Comparison of ENCODE assay signal across 17 cellular contexts in the genomic region with DNA sequence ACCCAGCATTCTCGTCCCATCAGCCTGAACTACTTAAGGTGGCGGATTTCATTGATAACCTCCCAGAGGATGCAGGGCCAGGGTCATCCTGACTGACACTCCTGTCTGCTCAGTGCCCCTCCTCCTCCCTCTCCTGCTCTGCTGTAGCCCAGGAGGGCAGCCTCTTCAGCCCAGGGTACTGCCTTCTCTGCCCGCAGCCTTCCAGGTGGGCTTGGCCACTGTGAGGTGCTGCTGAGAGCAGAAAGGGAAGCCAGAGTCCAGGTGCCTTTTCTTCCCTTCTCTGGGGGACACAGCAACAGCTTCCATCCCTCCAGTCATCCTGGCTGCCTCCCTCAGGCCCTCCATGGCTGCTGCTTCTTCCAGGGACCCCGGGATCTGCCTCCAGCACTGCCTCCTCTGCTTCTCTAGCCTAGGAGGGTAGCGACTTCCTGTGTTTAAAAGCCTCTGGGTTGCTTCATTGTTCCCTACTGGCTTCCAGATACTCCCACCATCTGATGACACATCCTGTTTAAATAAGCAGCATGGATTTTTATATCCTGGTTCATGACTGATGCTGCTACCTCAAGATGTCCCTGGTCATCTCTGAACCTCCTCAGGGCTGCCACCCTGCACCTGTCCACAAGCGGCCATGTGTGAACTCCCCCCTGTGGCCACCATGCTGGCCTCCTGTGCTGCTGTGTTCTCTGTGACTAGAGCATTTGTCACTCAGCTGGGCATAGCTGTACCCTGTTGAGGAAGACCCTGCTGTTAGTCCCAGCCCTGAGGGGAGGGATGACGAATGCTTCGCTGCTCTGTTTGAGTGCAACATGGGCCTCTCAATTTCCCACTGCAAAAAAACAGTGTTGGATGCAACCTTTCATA. TPM values are rescaled to one million over a fixed set of nuclear protein-coding genes. Genes with fewer than 3 reads are reported as not detected.
A peak's percentile ranks its signal among the peaks of the same experiment; 100 is the strongest.
DNase-seq lines count a peak whose midpoint lies in the region; ATAC-seq, FAIRE-seq and TF ChIP-seq lines count a peak whose summit lies in the region.
"Had no signal": no experiment of that assay in that cellular context is flagged by ENCODE, and none has a peak within 500 bp of the region (broad histone marks: within the 10 kb centered on the region; RNA-seq: fewer than 3 reads in every experiment).

No MANE protein-coding gene starts in this region.

- no peak overlapping the region for H3K4me3 Mint-ChIP-seq in naive thymus-derived CD8-positive, alpha-beta T cell
- H3K4me3 Mint-ChIP-seq: activated CD4-positive, alpha-beta T cell treated with anti-CD3 and anti-CD28 coated beads, Interleukin-2, amount 10 ng/mL, durations not matched to agents 7 days and 5 days; activated T-cell treated with anti-CD3 and anti-CD28 coated beads, Interleukin-2, amount 50 U/mL, for 72 hours had no signal

- no peak overlapping the region for H3K27ac Mint-ChIP-seq in naive thymus-derived CD8-positive, alpha-beta T cell
- H3K27ac Mint-ChIP-seq: activated CD4-positive, alpha-beta T cell treated with anti-CD3 and anti-CD28 coated beads, Interleukin-2, amount 10 ng/mL, durations not matched to agents 7 days and 5 days; activated T-cell treated with anti-CD3 and anti-CD28 coated beads, Interleukin-2, amount 50 U/mL, for 72 hours had no signal

- H3K4me3 ChIP-seq in A549 (no peak overlapping the region), H7 (ENCODE audit: insufficient read depth, low read depth, low read length) (no peak overlapping the region)

- WGBS in A549 (ENCODE audit: missing lambda C conversion rate) = 71% methylated on average over 8 of the region's 8 CpGs

- ATAC-seq in A549 (peak; percentile 89 to 92), HG02571 (IDR thresholded peaks at IDR 0.05; ENCODE audit: unreplicated experiment) (no peak)
- no peak for ATAC-seq in naive thymus-derived CD8-positive, alpha-beta T cell
- ATAC-seq: activated T-cell treated with anti-CD3 and anti-CD28 coated beads, Interleukin-2, amount 50 U/mL, for 72 hours; left lobe of liver had no signal

- peaks cover 14% of the 10 kb centered on the region for H3K4me1 ChIP-seq in A549

- POLR2A ChIA-PET in A549 (lab: Yijun Ruan, JAX) = no interaction called here
- POLR2A ChIA-PET in naive thymus-derived CD8-positive, alpha-beta T cell (lab: Charles Lee) = no interaction called here

- peak overlapping the region; percentile 47 to 80 for H3K27ac ChIP-seq in A549

- H3K4me1 Mint-ChIP-seq in naive thymus-derived CD8-positive, alpha-beta T cell = no peaks in the 10 kb centered on the region
- H3K4me1 Mint-ChIP-seq: activated CD4-positive, alpha-beta T cell treated with anti-CD3 and anti-CD28 coated beads, Interleukin-2, amount 10 ng/mL, durations not matched to agents 7 days and 5 days; naive B cell had no signal

- no peak for FAIRE-seq in A549 (lab: Jason Lieb, UNC)

- H3K36me3 ChIP-seq in H7 (replicated peaks; ENCODE audit: control insufficient read depth, insufficient read depth, low read length) = no peaks in the 10 kb centered on the region

- no peaks in the 10 kb centered on the region for H3K9me3 ChIP-seq in A549

- H3K36me3 Mint-ChIP-seq in naive thymus-derived CD8-positive, alpha-beta T cell = no peaks in the 10 kb centered on the region
- H3K36me3 Mint-ChIP-seq: naive B cell had no signal

- H3K27me3 ChIP-seq in H7 (ENCODE audit: control insufficient read depth, insufficient read depth, low read length) = no peaks in the 10 kb centered on the region

- DNase-seq in A549 (ENCODE audit: low read depth in 1 of 2, low spot score in 1 of 2) = peak; percentile 31 to 75
- DNase-seq in H7 = peak; percentile 41
- peak; percentile 4 for DNase-seq in SW480 (ENCODE audit: low spot score)
- DNase-seq in iPS DF 4.7 (ENCODE audit: extremely low read depth, low spot score) = peak; percentile 19
- no peak for DNase-seq in NCI-H345 (lab: John Stamatoyannopoulos, UW)
- no peak for DNase-seq in naive thymus-derived CD8-positive, alpha-beta T cell
- no peak for DNase-seq in cardiac septum (ENCODE audit: low spot score)
- DNase-seq: activated CD4-positive, alpha-beta T cell treated with anti-CD3 and anti-CD28 coated beads, Interleukin-2, amount 10 ng/mL, durations not matched to agents 7 days and 5 days; activated T-cell treated with anti-CD3 and anti-CD28 coated beads, Interleukin-2, amount 50 U/mL, for 72 hours; naive B cell; stimulated activated CD4-positive, alpha-beta T cell treated with anti-CD3 and anti-CD28 coated beads, Interleukin-2, amount 100 ng/mL, for 48 hours; T-helper 1 cell had no signal

- CTCF ChIA-PET in A549 (lab: Yijun Ruan, JAX) = interaction anchor here (0.7 to 1.4 kb wide), 2 partner anchors 10 to 42 kb away, joined by 3 to 4 read pairs; no protein-coding TSS in a partner anchor

- peak; percentile 18; the same call in 2 of the 3 replicates for TF ChIP-seq CTCF in A549 (IDR thresholded peaks at IDR 0.05)

- intact Hi-C loops in cardiac septum (cut with DNase I) = no loop called here

- H3K4me2 ChIP-seq in A549 = peak overlapping the region; percentile 19; the same call in 2 of the 3 replicates

- TF ChIP-seq POLR2A in A549 (IDR thresholded peaks at IDR 0.05; ENCODE audit: low read length) = no peak

- no peak for TF ChIP-seq RAD21 in A549 (conservative IDR thresholded peaks at IDR 0.05 in 1 of 2, IDR thresholded peaks at IDR 0.05 in 1 of 2)

- peaks cover 0 to 11% (median 0%) of the 10 kb centered on the region in 9 donors for H3K9me3 Mint-ChIP-seq in naive thymus-derived CD8-positive, alpha-beta T cell
- H3K9me3 Mint-ChIP-seq: activated CD4-positive, alpha-beta T cell treated with anti-CD3 and anti-CD28 coated beads, Interleukin-2, amount 10 ng/mL, durations not matched to agents 7 days and 5 days had no signal

- TF ChIP-seq EP300 in A549 (IDR thresholded peaks at IDR 0.05) = no peak

- peaks cover 0 to 2% (median 2%) of the 10 kb centered on the region in 5 donors for H3K27me3 Mint-ChIP-seq in naive thymus-derived CD8-positive, alpha-beta T cell
- H3K27me3 Mint-ChIP-seq: activated CD4-positive, alpha-beta T cell treated with anti-CD3 and anti-CD28 coated beads, Interleukin-2, amount 10 ng/mL, durations not matched to agents 7 days and 5 days had no signal

TF ChIP-seq in A549, 52 proteins besides CTCF, POLR2A, EP300 and RAD21:
- TF ChIP-seq ZC3H11A (IDR thresholded peaks at IDR 0.05) (no peak), CHD4 (IDR thresholded peaks at IDR 0.05; ENCODE audit: borderline replicate concordance) (no peak), JUN (IDR thresholded peaks at IDR 0.05) (0 out of 5 replicates have a peak, but pooled peaks of 1 of the 2 experiments have one; percentile 12), CBX8 (IDR thresholded peaks at IDR 0.05) (no peak), HOXB5 (CRISPR knock-in tag; IDR thresholded peaks at IDR 0.05) (no peak), SREBF2 (IDR thresholded peaks at IDR 0.05) (no peak), HOXA7 (CRISPR knock-in tag; IDR thresholded peaks at IDR 0.05) (no peak)

RNA-seq across cellular contexts. Expression of gene AKR1C4, which starts 55.8 kb away (rescaled TPM):
- polyA plus RNA-seq in A549 (2011; rRNA removed) (1.1 and 1.2 TPM in 2 replicates), A549 (2017; fragmentation: RNase III; extraction: RNeasy Plus Mini Kit Qiagen cat#74134 plus additional on column Dnase treatment) (0.37 to 0.58 TPM (median 0.54 TPM) in 3 replicates)
- polyA plus RNA-seq in A549 (2012; cell fraction: cytosol; rRNA removed) = 0.34 and 0.60 TPM in 2 replicates
- 0.25 and 0.26 TPM in 2 replicates for polyA plus RNA-seq in A549 (2012; cell fraction: nucleus; rRNA removed)
- polyA minus RNA-seq in A549 (2011; rRNA and poly(A)+ RNA removed) = 0.45 and 0.49 TPM in 2 replicates
- not detected in 2 replicates for total RNA-seq in H7 (2014; rRNA removed; shearing (Covaris generic))
- not detected for total RNA-seq in naive thymus-derived CD8-positive, alpha-beta T cell
- not detected for polyA plus RNA-seq in naive thymus-derived CD8-positive, alpha-beta T cell
- not detected for total RNA-seq in cardiac septum
- total RNA-seq: activated CD4-positive, alpha-beta T cell treated with anti-CD3 and anti-CD28 coated beads, Interleukin-2, amount 10 ng/mL, durations not matched to agents 7 days and 5 days; activated T-cell treated with anti-CD3 and anti-CD28 coated beads, Interleukin-2, amount 50 U/mL, for 72 hours; dermis microvascular lymphatic vessel endothelial cell; glomerular endothelial cell; ureter had no signal

Comparison
In these comparisons a context has a peak if more than half of its experiments do, and no peak if none do; other contexts are left out.
1. ATAC-seq: peak in A549 (2 of 2); none in naive thymus-derived CD8-positive, alpha-beta T cell (0 of 2) and HG02571 (single experiment).
2. DNase-seq: peak in A549 (2 of 2), H7 (single experiment), SW480 (single experiment) and iPS DF 4.7 (single experiment); none in NCI-H345 (single experiment), naive thymus-derived CD8-positive, alpha-beta T cell (0 of 10) and cardiac septum (single experiment).